In genomic region chr10:113041841-113042745, GRCh38 we compare ENCODE assay signal across 1 cellular context.
TF ChIP-seq lines count a peak whose summit lies in the region.

No MANE protein-coding gene starts in this region.

TF ChIP-seq in WTC11, 78 proteins besides CTCF, POLR2A, EP300 and RAD21 (continued from another document):
- no peak for TF ChIP-seq USF2 (CRISPR knock-in tag; IDR thresholded peaks at IDR 0.05)
